Comparison of ENCODE assay signal across 12 cellular contexts in genomic region chr3:37990527-37990926, GRCh38. TPM values are rescaled to one million over a fixed set of nuclear protein-coding genes. Genes with fewer than 3 reads are reported as not detected.
A peak's percentile ranks its signal among the peaks of the same experiment; 100 is the strongest.
DNase-seq lines count a peak whose midpoint lies in the region; ATAC-seq and TF ChIP-seq lines count a peak whose summit lies in the region.
"Had no signal": no experiment of that assay in that cellular context is flagged by ENCODE, and none has a peak within 500 bp of the region (broad histone marks: within the 10 kb centered on the region; RNA-seq: fewer than 3 reads in every experiment).

Gene VILL (plus strand): TSS chr3:37990786. CDS start chr3:37993673, 2,887 bp downstream.

- 29 to 53% (median 36%) methylated on average over 7 to 10 of the region's 10 CpGs for WGBS in stomach, 5 donors

- TF ChIP-seq CTCF in stomach (IDR thresholded peaks at IDR 0.05), result peak in 2 of 7 experiments; percentile 2 to 6

- POLR2A ChIA-PET in activated CD4-positive, alpha-beta memory T cell treated with anti-CD3 and anti-CD28 coated beads, Interleukin-2, amount 10 ng/mL, durations not matched to agents 7 days and 5 days (lab: Charles Lee), result no interaction called here

- no peak for TF ChIP-seq EP300 in stomach (IDR thresholded peaks at IDR 0.05)

- no peaks in the 10 kb centered on the region for H3K27me3 ChIP-seq in stomach
- H3K27me3 ChIP-seq: cardiac muscle cell, thyroid gland had no signal

- H3K4me1 Mint-ChIP-seq in activated CD4-positive, alpha-beta memory T cell treated with anti-CD3 and anti-CD28 coated beads, Interleukin-2, amount 10 ng/mL, durations not matched to agents 7 days and 5 days, result peaks cover 27% of the 10 kb centered on the region

- peaks cover 2% of the 10 kb centered on the region for H3K36me3 Mint-ChIP-seq in activated CD4-positive, alpha-beta memory T cell treated with anti-CD3 and anti-CD28 coated beads, Interleukin-2, amount 10 ng/mL, durations not matched to agents 7 days and 5 days (ENCODE audit: low read depth)

- peaks cover 0 to 7% (median 3%) of the 10 kb centered on the region in 4 donors for H3K36me3 ChIP-seq in stomach
- H3K36me3 ChIP-seq: cardiac muscle cell, thyroid gland had no signal

- DNase-seq in T-helper 2 cell (no peak), kidney tubule cell (ENCODE audit: low spot score) (peak; percentile 54), stomach (peak; percentile 89), HUDEP-2 (lab: John Stamatoyannopoulos, UW; ENCODE audit: unreplicated experiment in 76 of 76) (no peak), left lobe of liver (ENCODE audit: low spot score) (no peak)
- DNase-seq in activated CD4-positive, alpha-beta memory T cell treated with anti-CD3 and anti-CD28 coated beads, Interleukin-2, amount 10 ng/mL, durations not matched to agents 7 days and 5 days, result no peak
- DNase-seq: GOT3; stimulated activated CD4-positive, alpha-beta T cell treated with anti-CD3 and anti-CD28 coated beads, Interleukin-15, amount 100 ng/mL, for 24 hours; thyroid gland had no signal

- peak in 1 of 4 donors; percentile 76 for TF ChIP-seq POLR2A in stomach (IDR thresholded peaks at IDR 0.05)

- peak within 1 kb of the TSS; percentile 16 to 43 (median 33) for H3K4me3 ChIP-seq in stomach
- H3K4me3 ChIP-seq: cardiac muscle cell, thyroid gland had no signal

- H3K27ac ChIP-seq in stomach, result peak within 1 kb of the TSS; percentile 86 to 92 (median 90)
- H3K27ac ChIP-seq: cardiac muscle cell, thyroid gland had no signal

- H3K4me1 ChIP-seq in stomach, result peaks cover 23 to 66% (median 56%) of the 10 kb centered on the region in 4 donors

- CTCF ChIA-PET in activated CD4-positive, alpha-beta memory T cell treated with anti-CD3 and anti-CD28 coated beads, Interleukin-2, amount 10 ng/mL, durations not matched to agents 7 days and 5 days (lab: Charles Lee), result no interaction called here

- ATAC-seq in HG02870 (IDR thresholded peaks at IDR 0.05; ENCODE audit: unreplicated experiment) (no peak), left lobe of liver (no peak)

- intact Hi-C loops in T-helper 2 cell treated with Interferon-gamma antibody and Interleukin-4, amounts not matched to agents 100 ng/mL and 5 ng/mL, for 36 hours (cut with micrococcal nuclease), result no loop called here
- intact Hi-C loops in stomach (cut with DNase I; ENCODE audit: low total_unique reads), result no loop called here

- no peaks in the 10 kb centered on the region for H3K9me3 ChIP-seq in stomach
- H3K9me3 ChIP-seq: thyroid gland had no signal

- no peak within 1 kb of the TSS for H3K4me3 Mint-ChIP-seq in activated CD4-positive, alpha-beta memory T cell treated with anti-CD3 and anti-CD28 coated beads, Interleukin-2, amount 10 ng/mL, durations not matched to agents 7 days and 5 days

- H3K27ac Mint-ChIP-seq in activated CD4-positive, alpha-beta memory T cell treated with anti-CD3 and anti-CD28 coated beads, Interleukin-2, amount 10 ng/mL, durations not matched to agents 7 days and 5 days, result no peak within 1 kb of the TSS

- no peaks in the 10 kb centered on the region for H3K9me3 Mint-ChIP-seq in activated CD4-positive, alpha-beta memory T cell treated with anti-CD3 and anti-CD28 coated beads, Interleukin-2, amount 10 ng/mL, durations not matched to agents 7 days and 5 days

- no peaks in the 10 kb centered on the region for H3K27me3 Mint-ChIP-seq in activated CD4-positive, alpha-beta memory T cell treated with anti-CD3 and anti-CD28 coated beads, Interleukin-2, amount 10 ng/mL, durations not matched to agents 7 days and 5 days

RNA-seq across cellular contexts. Expression of gene VILL, which starts in this region (rescaled TPM):
- 19.8 and 20.2 TPM in 2 replicates for total RNA-seq in T-helper 2 cell treated with Interferon-gamma antibody and Interleukin-4, amounts not matched to agents 100 ng/mL and 5 ng/mL, for 36 hours
- total RNA-seq in activated CD4-positive, alpha-beta memory T cell treated with anti-CD3 and anti-CD28 coated beads, Interleukin-2, amount 10 ng/mL, durations not matched to agents 7 days and 5 days, result 10 to 100 TPM; 18.4 to 18.7 TPM
- total RNA-seq in stomach (100 to 1,000 TPM in 2 of 5 donors, 10 to 100 TPM in 3; 59.8 to 191 (median 86.8) TPM), left lobe of liver (0.48 TPM)
- 100 to 1,000 TPM in 1 of 3 donors, 10 to 100 TPM in 2; 24.1 to 202 (median 43.7) TPM for polyA plus RNA-seq in stomach

Comparison
In these comparisons a context has a peak if more than half of its experiments do, and no peak if none do; other contexts are left out.
1. RNA of gene VILL (total RNA-seq): 59.8 to 191 TPM in stomach, 19.8 to 20.2 TPM in T-helper 2 cell treated with Interferon-gamma antibody and Interleukin-4, amounts not matched to agents 100 ng/mL and 5 ng/mL, for 36 hours and 18.4 to 18.7 TPM in activated CD4-positive, alpha-beta memory T cell treated with anti-CD3 and anti-CD28 coated beads, Interleukin-2, amount 10 ng/mL, durations not matched to agents 7 days and 5 days; 0.48 TPM in left lobe of liver (single experiment); every median in the first group is over 10 times any median in the second.
2. DNase-seq: peak in kidney tubule cell (single experiment) and stomach (single experiment); none in T-helper 2 cell (0 of 5), activated CD4-positive, alpha-beta memory T cell treated with anti-CD3 and anti-CD28 coated beads, Interleukin-2, amount 10 ng/mL, durations not matched to agents 7 days and 5 days (single experiment), HUDEP-2 (0 of 76) and left lobe of liver (single experiment).